In the genomic region with DNA sequence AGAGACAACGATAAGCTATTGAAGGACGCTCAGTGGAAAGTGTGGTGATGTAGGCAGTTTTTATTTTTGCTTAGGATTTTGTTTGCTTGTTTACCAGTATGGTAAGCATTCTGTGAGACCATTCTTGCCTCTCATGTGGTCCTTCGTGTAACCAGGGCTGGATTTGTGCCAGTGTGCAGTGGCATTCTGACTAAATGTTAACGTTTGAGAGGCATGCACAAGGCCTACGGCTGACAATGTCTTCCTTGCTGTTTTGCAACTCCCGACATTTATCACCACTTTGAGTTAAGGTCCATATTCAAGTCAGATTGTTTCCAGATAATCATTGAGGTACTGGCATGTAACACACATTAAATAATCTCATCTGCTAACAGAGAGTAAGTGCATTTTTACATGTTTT, we compare ENCODE assay signal across 15 cellular contexts.
A peak's percentile ranks its signal among the peaks of the same experiment; 100 is the strongest.
DNase-seq lines count a peak whose midpoint lies in the region; ATAC-seq and TF ChIP-seq lines count a peak whose summit lies in the region.
"Had no signal": no experiment of that assay in that cellular context is flagged by ENCODE, and none has a peak within 500 bp of the region (broad histone marks: within the 10 kb centered on the region; RNA-seq: fewer than 3 reads in every experiment).

No MANE protein-coding gene starts in this region.

- peaks cover 0 to 8% (median 3%) of the 10 kb centered on the region in 6 donors for H3K9me3 Mint-ChIP-seq in immature natural killer cell

- ATAC-seq in upper lobe of left lung (ENCODE audit: low FRiP score in 2 of 2): no peak

- H3K27ac ChIP-seq in SU-DHL-6 (ENCODE audit: low read depth, low read length) (peak overlapping the region; percentile 99), upper lobe of left lung (peak overlapping the region; percentile 78 to 83 (median 81)), smooth muscle cell (ENCODE audit: low read depth) (no peak overlapping the region)
- H3K27ac ChIP-seq: SJCRH30 had no signal

- H2AFZ ChIP-seq in SU-DHL-6 (ENCODE audit: low read depth, low read length, severe bottlenecking) (no peak overlapping the region), smooth muscle cell (ENCODE audit: low read depth) (no peak overlapping the region)

- no peaks in the 10 kb centered on the region for H3K27me3 ChIP-seq in SU-DHL-6 (ENCODE audit: low read length)
- no peaks in the 10 kb centered on the region for H3K27me3 ChIP-seq in upper lobe of left lung
- no peaks in the 10 kb centered on the region for H3K27me3 ChIP-seq in smooth muscle cell (ENCODE audit: low read depth)
- H3K27me3 ChIP-seq: SJCRH30 had no signal

- peak overlapping the region; percentile 97 to 99 (median 99) for H3K4me3 Mint-ChIP-seq in immature natural killer cell
- H3K4me3 Mint-ChIP-seq: WTC11 had no signal

- H4K20me1 ChIP-seq in SU-DHL-6 (ENCODE audit: low read depth, low read length) (no peaks in the 10 kb centered on the region), smooth muscle cell (ENCODE audit: low read depth) (no peaks in the 10 kb centered on the region)

- WGBS in upper lobe of left lung, 2 donors: 50 to 60% methylated on average over 6 of the region's 6 CpGs
- WGBS in smooth muscle cell (ENCODE audit: low lambda C conversion rate): 93% methylated on average over 6 of the region's 6 CpGs

- TF ChIP-seq POLR2A in upper lobe of left lung (IDR thresholded peaks at IDR 0.05): no peak

- peaks cover 0 to 7% (median 0%) of the 10 kb centered on the region in 4 donors for H3K4me1 ChIP-seq in upper lobe of left lung
- H3K4me1 ChIP-seq in smooth muscle cell (ENCODE audit: low read depth): no peaks in the 10 kb centered on the region
- H3K4me1 ChIP-seq: SJCRH30 had no signal

- peak overlapping the region; percentile 97 to 100 (median 99) for H3K27ac Mint-ChIP-seq in immature natural killer cell
- H3K27ac Mint-ChIP-seq: WTC11 had no signal

- H3K27me3 Mint-ChIP-seq in immature natural killer cell (ENCODE audit: low read depth in 3 of 3): peaks cover 6 to 23% (median 14%) of the 10 kb centered on the region in 3 donors

- no peaks in the 10 kb centered on the region for H3K9me2 ChIP-seq in SU-DHL-6 (replicated peaks; ENCODE audit: insufficient read depth, low read length)

- peak; percentile 17 for DNase-seq in stimulated activated CD4-positive, alpha-beta T cell treated with anti-CD3 and anti-CD28 coated beads, Interleukin-15, amount 100 ng/mL, for 24 hours
- no peak for DNase-seq in stimulated activated CD4-positive, alpha-beta T cell treated with anti-CD3 and anti-CD28 coated beads, Interleukin-12 subunit alpha, Interleukin-12 subunit beta, amount 100 ng/mL, for 4 hours
- no peak for DNase-seq in immature natural killer cell
- DNase-seq in upper lobe of left lung: no peak
- DNase-seq in dedifferentiated amniotic fluid mesenchymal stem cell (ENCODE audit: extremely low spot score): no peak
- no peak for DNase-seq in HPDE6-E6E7 (ENCODE audit: extremely low spot score)
- no peak for DNase-seq in smooth muscle cell (lab: John Stamatoyannopoulos, UW; ENCODE audit: unreplicated experiment)
- DNase-seq: amniotic stem cell, glutamatergic neuron, GOT3, left ventricle myocardium superior, NCI-H510A had no signal

- peaks cover 58% of the 10 kb centered on the region for H3F3A ChIP-seq in SU-DHL-6 (ENCODE audit: insufficient read depth)
- H3F3A ChIP-seq in smooth muscle cell (ENCODE audit: low read depth): no peaks in the 10 kb centered on the region

- H3K79me2 ChIP-seq in SU-DHL-6 (ENCODE audit: insufficient read depth, low read length): peaks cover 42% of the 10 kb centered on the region
- H3K79me2 ChIP-seq in smooth muscle cell (ENCODE audit: low read depth): no peaks in the 10 kb centered on the region

- H3K4me1 Mint-ChIP-seq in immature natural killer cell: peaks cover 38 to 45% of the 10 kb centered on the region in 2 donors

- H3K9me3 ChIP-seq in SU-DHL-6 (ENCODE audit: insufficient read depth, low read length): peaks cover 7% of the 10 kb centered on the region; the same call in 1 of the 2 replicates
- peaks cover 3 to 13% (median 7%) of the 10 kb centered on the region in 4 donors for H3K9me3 ChIP-seq in upper lobe of left lung
- peaks cover 6% of the 10 kb centered on the region for H3K9me3 ChIP-seq in smooth muscle cell (replicated peaks; ENCODE audit: low read depth)
- H3K9me3 ChIP-seq: SJCRH30 had no signal

- H3K4me3 ChIP-seq in SU-DHL-6 (ENCODE audit: insufficient read depth, low read length, poor library complexity, severe bottlenecking): peak overlapping the region; percentile 96
- H3K4me3 ChIP-seq in upper lobe of left lung: no peak overlapping the region
- no peak overlapping the region for H3K4me3 ChIP-seq in smooth muscle cell
- H3K4me3 ChIP-seq: SJCRH30 had no signal

- H3K4me2 ChIP-seq in SU-DHL-6 (ENCODE audit: low read depth, low read length, poor library complexity, severe bottlenecking): peak overlapping the region; percentile 99
- H3K4me2 ChIP-seq in smooth muscle cell: no peak overlapping the region

- peak overlapping the region; percentile 83 for H3K9ac ChIP-seq in SU-DHL-6 (ENCODE audit: low read length)
- no peak overlapping the region for H3K9ac ChIP-seq in smooth muscle cell (ENCODE audit: low read depth)

- peaks cover 0 to 2% (median 0%) of the 10 kb centered on the region in 3 donors for H3K36me3 Mint-ChIP-seq in immature natural killer cell

- no peak for TF ChIP-seq EP300 in upper lobe of left lung (IDR thresholded peaks at IDR 0.05)

- TF ChIP-seq CTCF in SU-DHL-6 (IDR thresholded peaks at IDR 0.05; ENCODE audit: insufficient read depth, low read length, poor library complexity, severe bottlenecking): no peak
- TF ChIP-seq CTCF in upper lobe of left lung (IDR thresholded peaks at IDR 0.05): no peak
- TF ChIP-seq CTCF in smooth muscle cell (IDR thresholded peaks at IDR 0.05; ENCODE audit: borderline replicate concordance, insufficient read depth, poor library complexity, severe bottlenecking): no peak

- H3K36me3 ChIP-seq in SU-DHL-6 (ENCODE audit: low read length) (peaks cover 46% of the 10 kb centered on the region), upper lobe of left lung (no peaks in the 10 kb centered on the region), smooth muscle cell (ENCODE audit: low read depth) (no peaks in the 10 kb centered on the region)
- H3K36me3 ChIP-seq: SJCRH30 had no signal
